ENCODE assay signal across 4 cellular contexts in the genomic region with DNA sequence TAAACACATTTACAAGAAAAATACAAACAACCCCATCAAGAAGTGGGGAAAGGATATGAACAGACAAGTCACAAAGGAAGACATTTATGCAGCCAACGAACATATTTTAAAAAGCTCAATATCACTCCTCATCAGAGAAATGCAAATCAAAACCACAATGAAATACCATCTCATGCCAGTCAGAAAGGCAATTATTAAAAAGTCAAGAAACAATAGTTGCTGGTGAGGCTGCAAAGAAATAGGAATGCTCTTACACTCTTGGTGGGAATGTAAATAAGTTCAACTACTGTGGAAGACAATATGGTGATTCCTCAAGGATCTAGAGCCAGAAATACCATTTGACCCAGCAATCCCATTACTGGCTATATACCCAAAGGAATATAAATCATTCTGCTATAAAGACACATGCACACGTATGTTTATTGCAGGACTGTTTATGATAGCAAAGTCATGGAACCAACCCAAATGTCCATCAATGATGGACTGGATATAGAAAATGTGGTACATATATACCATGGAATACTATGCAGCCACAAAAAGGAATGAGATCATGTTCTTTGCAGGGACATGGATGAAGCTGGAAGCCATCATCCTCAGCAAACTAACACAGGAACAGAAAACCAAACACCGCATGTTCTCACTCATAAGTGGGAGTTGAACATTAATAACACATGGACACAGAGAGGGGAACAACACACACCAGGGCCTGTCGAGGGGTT. TPM values are rescaled to one million over a fixed set of nuclear protein-coding genes. Genes with fewer than 3 reads are reported as not detected.
"Had no signal": no experiment of that assay in that cellular context is flagged by ENCODE, and none has a peak within 500 bp of the region (broad histone marks: within the 10 kb centered on the region; RNA-seq: fewer than 3 reads in every experiment).

No MANE protein-coding gene starts in this region.

RNA-seq across cellular contexts. Expression of a gene that starts 15.9 kb away (rescaled TPM):
- total RNA-seq: HepG2, HT-29 had no signal
- polyA plus RNA-seq: HepG2, IgD-negative memory B cell, K562 had no signal
